29 cellular contexts compared by ENCODE assay signal in the genomic region with DNA sequence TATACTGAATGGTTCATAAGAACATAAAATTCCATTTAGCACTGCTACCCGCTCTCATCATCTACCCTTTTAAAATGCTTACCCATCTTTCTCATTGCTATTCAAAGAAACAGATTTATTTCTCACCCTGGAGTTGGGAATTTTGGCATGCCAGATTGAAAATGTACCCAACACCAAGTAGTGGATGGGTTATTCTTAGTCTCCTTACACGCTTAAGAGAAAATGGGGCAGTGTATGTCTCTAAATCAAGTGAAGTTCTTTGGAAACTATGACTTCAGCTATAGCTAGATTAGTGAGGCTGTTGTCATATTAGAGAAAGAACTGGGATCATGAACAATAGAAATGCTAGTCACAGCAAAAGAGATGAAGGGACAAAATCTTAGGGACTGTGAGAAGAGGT. TPM values are rescaled to one million over a fixed set of nuclear protein-coding genes. Genes with fewer than 3 reads are reported as not detected.
"Had no signal": no experiment of that assay in that cellular context is flagged by ENCODE, and none has a peak within 500 bp of the region (broad histone marks: within the 10 kb centered on the region; RNA-seq: fewer than 3 reads in every experiment).

No MANE protein-coding gene starts in this region.

- H3K27me3 Mint-ChIP-seq: effector memory CD8-positive, alpha-beta T cell; memory B cell; naive thymus-derived CD4-positive, alpha-beta T cell; stimulated activated naive CD8-positive, alpha-beta T cell treated with anti-CD3 and anti-CD28 coated beads, Interleukin-15, amount 100 ng/mL, for 72 hours had no signal

- H3K36me3 Mint-ChIP-seq: memory B cell; mesothelial cell of epicardium; naive thymus-derived CD4-positive, alpha-beta T cell had no signal

- H3K4me3 Mint-ChIP-seq: effector memory CD8-positive, alpha-beta T cell; memory B cell; mesothelial cell of epicardium; naive thymus-derived CD4-positive, alpha-beta T cell; nephron; stimulated activated naive CD8-positive, alpha-beta T cell treated with anti-CD3 and anti-CD28 coated beads, Interleukin-15, amount 100 ng/mL, for 72 hours had no signal

- H3K27ac ChIP-seq: prostate gland, right lobe of liver, thyroid gland had no signal

- H3K4me3 ChIP-seq: gastrocnemius medialis, lung, prostate gland, right lobe of liver, smooth muscle cell, thyroid gland had no signal

- H3K9me3 Mint-ChIP-seq: memory B cell; mesothelial cell of epicardium; naive thymus-derived CD4-positive, alpha-beta T cell; nephron; stimulated activated naive CD8-positive, alpha-beta T cell treated with anti-CD3 and anti-CD28 coated beads, Interleukin-15, amount 100 ng/mL, for 72 hours had no signal

- H3K9me3 ChIP-seq: gastrocnemius medialis, prostate gland, right lobe of liver, thyroid gland had no signal

- ATAC-seq: effector memory CD8-positive, alpha-beta T cell; gastrocnemius medialis; left colon; naive thymus-derived CD4-positive, alpha-beta T cell; right lobe of liver; stimulated activated naive CD8-positive, alpha-beta T cell treated with anti-CD3 and anti-CD28 coated beads, Interleukin-15, amount 100 ng/mL, for 72 hours had no signal

- DNase-seq: cerebellar nuclear complex; cortex of kidney; effector memory CD8-positive, alpha-beta T cell; erythroblast; gastrocnemius medialis; head of caudate nucleus; islet precursor cell; kidney glomerular epithelial cell; left colon; naive thymus-derived CD4-positive, alpha-beta T cell; nucleus accumbens; right lobe of liver; stimulated activated CD4-positive, alpha-beta T cell treated with anti-CD3 and anti-CD28 coated beads, Interleukin-12 subunit alpha, Interleukin-12 subunit beta, amount 100 ng/mL, for 4 hours; stimulated activated CD4-positive, alpha-beta T cell treated with anti-CD3 and anti-CD28 coated beads, Interleukin-1b, Interleukin-23, amount 100 ng/mL, for 48 hours; stimulated activated CD4-positive, alpha-beta T cell treated with anti-CD3 and anti-CD28 coated beads, Interleukin-4, amount 100 ng/mL, for 1 hour; stimulated activated CD8-positive, alpha-beta memory T cell treated with anti-CD3 and anti-CD28 coated beads, Interleukin-4, amount 100 ng/mL, for 48 hours; stimulated activated naive CD4-positive, alpha-beta T cell; stimulated activated naive CD8-positive, alpha-beta T cell treated with anti-CD3 and anti-CD28 coated beads, Interleukin-15, amount 100 ng/mL, for 72 hours; thyroid gland; trophoblast cell had no signal

- H3K4me2 ChIP-seq: smooth muscle cell had no signal

- FAIRE-seq: endometrium had no signal

- H3K27ac Mint-ChIP-seq: effector memory CD8-positive, alpha-beta T cell; memory B cell; mesothelial cell of epicardium; naive thymus-derived CD4-positive, alpha-beta T cell; nephron; stimulated activated naive CD8-positive, alpha-beta T cell treated with anti-CD3 and anti-CD28 coated beads, Interleukin-15, amount 100 ng/mL, for 72 hours had no signal

- H3K36me3 ChIP-seq: gastrocnemius medialis, prostate gland, right lobe of liver, thyroid gland had no signal

- H3K27me3 ChIP-seq: gastrocnemius medialis, right lobe of liver, thyroid gland had no signal

- H3K4me1 Mint-ChIP-seq: memory B cell; naive thymus-derived CD4-positive, alpha-beta T cell; stimulated activated naive CD8-positive, alpha-beta T cell treated with anti-CD3 and anti-CD28 coated beads, Interleukin-15, amount 100 ng/mL, for 72 hours had no signal

- H3K4me1 ChIP-seq: prostate gland, right lobe of liver, thyroid gland had no signal

RNA-seq across cellular contexts. Expression of a gene that starts 27.7 kb away (rescaled TPM):
- total RNA-seq: dermis microvascular lymphatic vessel endothelial cell; naive thymus-derived CD4-positive, alpha-beta T cell; osteocyte; smooth muscle cell had no signal
- polyA plus RNA-seq: naive thymus-derived CD4-positive, alpha-beta T cell had no signal
